ENCODE assay signal across 1 cellular context in genomic region chr19:2064788-2065524, GRCh38.
TF ChIP-seq lines count a peak whose summit lies in the region.

No MANE protein-coding gene starts in this region.

TF ChIP-seq in SK-N-SH, 30 proteins besides CTCF, POLR2A, EP300 and RAD21 (continued from another document):
- TF ChIP-seq REST (IDR thresholded peaks at IDR 0.05; ENCODE audit: low read depth, low read length): no peak
- TF ChIP-seq POLR2AphosphoS5 (IDR thresholded peaks at IDR 0.05; ENCODE audit: low read depth, low read length): no peak
- TF ChIP-seq JUND (IDR thresholded peaks at IDR 0.05): no peak
- no peak for TF ChIP-seq PBX3 (IDR thresholded peaks at IDR 0.05)
- no peak for TF ChIP-seq NFIC (IDR thresholded peaks at IDR 0.05; ENCODE audit: borderline replicate concordance)
- no peak for TF ChIP-seq EZH2phosphoT487 (IDR thresholded peaks at IDR 0.05; ENCODE audit: borderline replicate concordance, low read depth)
- no peak for TF ChIP-seq TAF1 (IDR thresholded peaks at IDR 0.05; ENCODE audit: borderline replicate concordance, low read depth, low read length)
- TF ChIP-seq USF1 (IDR thresholded peaks at IDR 0.05; ENCODE audit: borderline replicate concordance, low read depth): no peak
- no peak for TF ChIP-seq CHD2 (IDR thresholded peaks at IDR 0.05; ENCODE audit: low read length, partially characterized antibody)
- no peak for TF ChIP-seq FOSL2 (IDR thresholded peaks at IDR 0.05; ENCODE audit: borderline replicate concordance, low read depth)
- TF ChIP-seq YY1 (IDR thresholded peaks at IDR 0.05; ENCODE audit: low read depth): no peak
